14 cellular contexts compared by ENCODE assay signal in genomic region chr10:13716161-13717071, GRCh38.
A peak's percentile ranks its signal among the peaks of the same experiment; 100 is the strongest.
DNase-seq lines count a peak whose midpoint lies in the region; ATAC-seq, FAIRE-seq and TF ChIP-seq lines count a peak whose summit lies in the region.
"Had no signal": no experiment of that assay in that cellular context is flagged by ENCODE, and none has a peak within 500 bp of the region (broad histone marks: within the 10 kb centered on the region; RNA-seq: fewer than 3 reads in every experiment).

No MANE protein-coding gene starts in this region.

- no peak overlapping the region for H3K4me3 ChIP-seq in thymus (ENCODE audit: low read length)

- no peaks in the 10 kb centered on the region for H3K27me3 ChIP-seq in thymus (ENCODE audit: control insufficient read depth, insufficient read depth)

- no peaks in the 10 kb centered on the region for H3K9me3 ChIP-seq in thymus (ENCODE audit: control insufficient read depth)

- peak overlapping the region; percentile 27 for H3K27ac ChIP-seq in thymus (ENCODE audit: low read depth)

- DNase-seq in H54 (ENCODE audit: insufficient read length, low spot score) (peak; percentile 19), astrocyte of the hippocampus (ENCODE audit: low read depth, low spot score) (peak; percentile 21), hepatic stellate cell (ENCODE audit: low spot score) (peak; percentile 74), activated gamma-delta T cell (lab: John Stamatoyannopoulos, UW) (no peak), left lobe of liver (ENCODE audit: low spot score) (no peak), DMS153 treated with DMSO at 0.1 percent for 48 hours (lab: John Stamatoyannopoulos, UW; ENCODE audit: unreplicated experiment) (no peak), NCI-H748 (lab: John Stamatoyannopoulos, UW; ENCODE audit: unreplicated experiment) (no peak)
- DNase-seq: DMS79, NCI-H2029 treated with DMSO at 0.1 percent for 48 hours, OCI-M1, posterior cingulate gyrus had no signal

- WGBS in thymus, result 97% methylated on average over 9 of the region's 9 CpGs

- H3K36me3 ChIP-seq in thymus (ENCODE audit: control insufficient read depth, insufficient read depth), result no peaks in the 10 kb centered on the region

- FAIRE-seq in H54 (lab: Jason Lieb, UNC), result peak; percentile 53
- FAIRE-seq: keratinocyte, TTC549 had no signal

- no peak for TF ChIP-seq POLR2A in H54 (IDR thresholded peaks at IDR 0.05; ENCODE audit: low read depth, low read length)

- ATAC-seq in left lobe of liver, result no peak

- peaks cover 27% of the 10 kb centered on the region for H3K4me1 ChIP-seq in thymus (ENCODE audit: control insufficient read depth, insufficient read depth, low read length)

Comparison
In these comparisons a context has a peak if more than half of its experiments do, and no peak if none do; other contexts are left out.
1. DNase-seq: peak in H54 (single experiment), astrocyte of the hippocampus (single experiment) and hepatic stellate cell (single experiment); none in activated gamma-delta T cell (single experiment), left lobe of liver (single experiment), DMS153 treated with DMSO at 0.1 percent for 48 hours (single experiment) and NCI-H748 (single experiment).